In the genomic region with DNA sequence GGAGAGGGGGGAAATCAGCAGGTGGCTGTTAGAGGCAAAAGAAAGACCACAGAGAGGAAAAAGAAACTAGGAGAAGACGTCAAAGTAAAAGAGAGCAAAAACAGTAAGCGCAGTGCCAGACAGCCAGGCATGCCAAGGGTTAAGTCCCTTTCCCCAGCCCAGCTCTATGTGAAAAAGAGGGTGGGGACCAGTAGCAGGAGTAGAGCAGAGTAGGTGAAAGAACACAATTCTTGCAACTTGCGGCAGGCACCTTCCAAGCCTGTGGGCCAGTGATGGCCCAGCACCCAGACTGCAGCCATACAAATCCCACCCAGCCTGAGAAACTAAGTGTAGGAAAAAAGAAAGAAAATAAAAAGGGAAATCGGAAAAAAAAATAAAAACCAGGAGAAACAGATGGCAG, we compare ENCODE assay signal across 2 cellular contexts.
TF ChIP-seq lines count a peak whose summit lies in the region.

No MANE protein-coding gene starts in this region.

TF ChIP-seq in GM23338, 12 proteins besides CTCF, POLR2A, EP300 and RAD21 (continued from another document):
- TF ChIP-seq, protein P1, sequence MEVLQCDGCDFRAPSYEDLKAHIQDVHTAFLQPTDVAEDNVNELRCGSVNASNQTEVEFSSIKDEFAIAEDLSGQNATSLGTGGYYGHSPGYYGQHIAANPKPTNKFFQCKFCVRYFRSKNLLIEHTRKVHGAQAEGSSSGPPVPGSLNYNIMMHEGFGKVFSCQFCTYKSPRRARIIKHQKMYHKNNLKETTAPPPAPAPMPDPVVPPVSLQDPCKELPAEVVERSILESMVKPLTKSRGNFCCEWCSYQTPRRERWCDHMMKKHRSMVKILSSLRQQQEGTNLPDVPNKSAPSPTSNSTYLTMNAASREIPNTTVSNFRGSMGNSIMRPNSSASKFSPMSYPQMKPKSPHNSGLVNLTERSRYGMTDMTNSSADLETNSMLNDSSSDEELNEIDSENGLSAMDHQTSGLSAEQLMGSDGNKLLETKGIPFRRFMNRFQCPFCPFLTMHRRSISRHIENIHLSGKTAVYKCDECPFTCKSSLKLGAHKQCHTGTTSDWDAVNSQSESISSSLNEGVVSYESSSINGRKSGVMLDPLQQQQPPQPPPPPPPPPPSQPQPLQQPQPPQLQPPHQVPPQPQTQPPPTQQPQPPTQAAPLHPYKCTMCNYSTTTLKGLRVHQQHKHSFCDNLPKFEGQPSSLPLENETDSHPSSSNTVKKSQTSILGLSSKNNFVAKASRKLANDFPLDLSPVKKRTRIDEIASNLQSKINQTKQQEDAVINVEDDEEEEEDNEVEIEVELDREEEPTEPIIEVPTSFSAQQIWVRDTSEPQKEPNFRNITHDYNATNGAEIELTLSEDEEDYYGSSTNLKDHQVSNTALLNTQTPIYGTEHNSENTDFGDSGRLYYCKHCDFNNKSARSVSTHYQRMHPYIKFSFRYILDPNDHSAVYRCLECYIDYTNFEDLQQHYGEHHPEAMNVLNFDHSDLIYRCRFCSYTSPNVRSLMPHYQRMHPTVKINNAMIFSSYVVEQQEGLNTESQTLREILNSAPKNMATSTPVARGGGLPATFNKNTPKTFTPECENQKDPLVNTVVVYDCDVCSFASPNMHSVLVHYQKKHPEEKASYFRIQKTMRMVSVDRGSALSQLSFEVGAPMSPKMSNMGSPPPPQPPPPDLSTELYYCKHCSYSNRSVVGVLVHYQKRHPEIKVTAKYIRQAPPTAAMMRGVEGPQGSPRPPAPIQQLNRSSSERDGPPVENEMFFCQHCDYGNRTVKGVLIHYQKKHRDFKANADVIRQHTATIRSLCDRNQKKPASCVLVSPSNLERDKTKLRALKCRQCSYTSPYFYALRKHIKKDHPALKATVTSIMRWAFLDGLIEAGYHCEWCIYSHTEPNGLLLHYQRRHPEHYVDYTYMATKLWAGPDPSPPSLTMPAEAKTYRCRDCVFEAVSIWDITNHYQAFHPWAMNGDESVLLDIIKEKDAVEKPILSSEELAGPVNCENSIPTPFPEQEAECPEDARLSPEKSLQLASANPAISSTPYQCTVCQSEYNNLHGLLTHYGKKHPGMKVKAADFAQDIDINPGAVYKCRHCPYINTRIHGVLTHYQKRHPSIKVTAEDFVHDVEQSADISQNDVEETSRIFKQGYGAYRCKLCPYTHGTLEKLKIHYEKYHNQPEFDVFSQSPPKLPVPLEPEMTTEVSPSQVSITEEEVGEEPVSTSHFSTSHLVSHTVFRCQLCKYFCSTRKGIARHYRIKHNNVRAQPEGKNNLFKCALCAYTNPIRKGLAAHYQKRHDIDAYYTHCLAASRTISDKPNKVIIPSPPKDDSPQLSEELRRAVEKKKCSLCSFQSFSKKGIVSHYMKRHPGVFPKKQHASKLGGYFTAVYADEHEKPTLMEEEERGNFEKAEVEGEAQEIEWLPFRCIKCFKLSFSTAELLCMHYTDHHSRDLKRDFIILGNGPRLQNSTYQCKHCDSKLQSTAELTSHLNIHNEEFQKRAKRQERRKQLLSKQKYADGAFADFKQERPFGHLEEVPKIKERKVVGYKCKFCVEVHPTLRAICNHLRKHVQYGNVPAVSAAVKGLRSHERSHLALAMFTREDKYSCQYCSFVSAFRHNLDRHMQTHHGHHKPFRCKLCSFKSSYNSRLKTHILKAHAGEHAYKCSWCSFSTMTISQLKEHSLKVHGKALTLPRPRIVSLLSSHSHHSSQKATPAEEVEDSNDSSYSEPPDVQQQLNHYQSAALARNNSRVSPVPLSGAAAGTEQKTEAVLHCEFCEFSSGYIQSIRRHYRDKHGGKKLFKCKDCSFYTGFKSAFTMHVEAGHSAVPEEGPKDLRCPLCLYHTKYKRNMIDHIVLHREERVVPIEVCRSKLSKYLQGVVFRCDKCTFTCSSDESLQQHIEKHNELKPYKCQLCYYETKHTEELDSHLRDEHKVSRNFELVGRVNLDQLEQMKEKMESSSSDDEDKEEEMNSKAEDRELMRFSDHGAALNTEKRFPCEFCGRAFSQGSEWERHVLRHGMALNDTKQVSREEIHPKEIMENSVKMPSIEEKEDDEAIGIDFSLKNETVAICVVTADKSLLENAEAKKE (CRISPR knock-in tag; IDR thresholded peaks at IDR 0.05) = no peak
- TF ChIP-seq STAT1 (IDR thresholded peaks at IDR 0.05; ENCODE audit: unreplicated experiment) = no peak

TF ChIP-seq in WTC11, 78 proteins besides CTCF, POLR2A, EP300 and RAD21 (continued from another document):
- no peak for TF ChIP-seq GABPB1 (CRISPR knock-in tag; IDR thresholded peaks at IDR 0.05)
- TF ChIP-seq, protein P2, sequence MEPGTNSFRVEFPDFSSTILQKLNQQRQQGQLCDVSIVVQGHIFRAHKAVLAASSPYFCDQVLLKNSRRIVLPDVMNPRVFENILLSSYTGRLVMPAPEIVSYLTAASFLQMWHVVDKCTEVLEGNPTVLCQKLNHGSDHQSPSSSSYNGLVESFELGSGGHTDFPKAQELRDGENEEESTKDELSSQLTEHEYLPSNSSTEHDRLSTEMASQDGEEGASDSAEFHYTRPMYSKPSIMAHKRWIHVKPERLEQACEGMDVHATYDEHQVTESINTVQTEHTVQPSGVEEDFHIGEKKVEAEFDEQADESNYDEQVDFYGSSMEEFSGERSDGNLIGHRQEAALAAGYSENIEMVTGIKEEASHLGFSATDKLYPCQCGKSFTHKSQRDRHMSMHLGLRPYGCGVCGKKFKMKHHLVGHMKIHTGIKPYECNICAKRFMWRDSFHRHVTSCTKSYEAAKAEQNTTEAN (CRISPR knock-in tag; IDR thresholded peaks at IDR 0.05) = no peak
